ENCODE assay signal across 10 cellular contexts in genomic region chr18:75854174-75854573, GRCh38.
A peak's percentile ranks its signal among the peaks of the same experiment; 100 is the strongest.
DNase-seq lines count a peak whose midpoint lies in the region; ATAC-seq and TF ChIP-seq lines count a peak whose summit lies in the region.
"Had no signal": no experiment of that assay in that cellular context is flagged by ENCODE, and none has a peak within 500 bp of the region (broad histone marks: within the 10 kb centered on the region; RNA-seq: fewer than 3 reads in every experiment).

No MANE protein-coding gene starts in this region.

- H3K4me3 Mint-ChIP-seq in stimulated activated naive CD8-positive, alpha-beta T cell treated with anti-CD3 and anti-CD28 coated beads, Interleukin-15, amount 100 ng/mL, for 72 hours: no peak overlapping the region
- H3K4me3 Mint-ChIP-seq in endodermal cell: no peak overlapping the region
- H3K4me3 Mint-ChIP-seq: activated naive CD8-positive, alpha-beta T cell treated with anti-CD3 and anti-CD28 coated beads, Interleukin-2, amount 10 ng/mL, durations not matched to agents 7 days and 5 days had no signal

- no peak for TF ChIP-seq POLR2A in NB4 (IDR thresholded peaks at IDR 0.05; ENCODE audit: extremely low read depth, insufficient read length)

- no peak overlapping the region for H3K4me3 ChIP-seq in NB4 (ENCODE audit: low read depth, low read length)
- H3K4me3 ChIP-seq in endodermal cell (ENCODE audit: low read length): no peak overlapping the region
- no peak overlapping the region for H3K4me3 ChIP-seq in upper lobe of right lung

- no peaks in the 10 kb centered on the region for H3K27me3 ChIP-seq in endodermal cell (ENCODE audit: control insufficient read depth, insufficient read depth, low read length, poor library complexity, severe bottlenecking)
- H3K27me3 ChIP-seq in upper lobe of right lung: no peaks in the 10 kb centered on the region

- TF ChIP-seq CTCF in NB4 (IDR thresholded peaks at IDR 0.05; ENCODE audit: low read depth, low read length) (peak; percentile 84), endodermal cell (conservative IDR thresholded peaks at IDR 0.05) (peak; percentile 81), upper lobe of right lung (IDR thresholded peaks at IDR 0.05) (peak; percentile 30)

- H3K36me3 ChIP-seq in endodermal cell (ENCODE audit: control insufficient read depth, insufficient read depth, low read length) (no peaks in the 10 kb centered on the region), upper lobe of right lung (no peaks in the 10 kb centered on the region)

- H3K36me3 Mint-ChIP-seq in endodermal cell (ENCODE audit: low read depth): no peaks in the 10 kb centered on the region
- H3K36me3 Mint-ChIP-seq: activated naive CD8-positive, alpha-beta T cell treated with anti-CD3 and anti-CD28 coated beads, Interleukin-2, amount 10 ng/mL, durations not matched to agents 7 days and 5 days had no signal

- 82 to 86% methylated on average over 3 to 4 of the region's 4 CpGs for WGBS in endodermal cell (ENCODE audit: insufficient coverage in 1 of 2, insufficient read length in 1 of 2), 2 experiments

- H3K27me3 Mint-ChIP-seq in stimulated activated naive CD8-positive, alpha-beta T cell treated with anti-CD3 and anti-CD28 coated beads, Interleukin-15, amount 100 ng/mL, for 72 hours: no peaks in the 10 kb centered on the region
- H3K27me3 Mint-ChIP-seq in endodermal cell (ENCODE audit: insufficient read depth): no peaks in the 10 kb centered on the region

- no peaks in the 10 kb centered on the region for H3K9me3 Mint-ChIP-seq in stimulated activated naive CD8-positive, alpha-beta T cell treated with anti-CD3 and anti-CD28 coated beads, Interleukin-15, amount 100 ng/mL, for 72 hours
- H3K9me3 Mint-ChIP-seq in endodermal cell: peaks cover 3% of the 10 kb centered on the region
- H3K9me3 Mint-ChIP-seq: activated naive CD8-positive, alpha-beta T cell treated with anti-CD3 and anti-CD28 coated beads, Interleukin-2, amount 10 ng/mL, durations not matched to agents 7 days and 5 days had no signal

- no peaks in the 10 kb centered on the region for H3K4me1 Mint-ChIP-seq in stimulated activated naive CD8-positive, alpha-beta T cell treated with anti-CD3 and anti-CD28 coated beads, Interleukin-15, amount 100 ng/mL, for 72 hours
- no peaks in the 10 kb centered on the region for H3K4me1 Mint-ChIP-seq in endodermal cell
- H3K4me1 Mint-ChIP-seq: activated naive CD8-positive, alpha-beta T cell treated with anti-CD3 and anti-CD28 coated beads, Interleukin-2, amount 10 ng/mL, durations not matched to agents 7 days and 5 days had no signal

- H3K4me1 ChIP-seq in endodermal cell (ENCODE audit: control insufficient read depth, insufficient read depth, low read length) (no peaks in the 10 kb centered on the region), upper lobe of right lung (no peaks in the 10 kb centered on the region)

- H3K27ac Mint-ChIP-seq in stimulated activated naive CD8-positive, alpha-beta T cell treated with anti-CD3 and anti-CD28 coated beads, Interleukin-15, amount 100 ng/mL, for 72 hours: no peak overlapping the region
- no peak overlapping the region for H3K27ac Mint-ChIP-seq in endodermal cell
- H3K27ac Mint-ChIP-seq: activated naive CD8-positive, alpha-beta T cell treated with anti-CD3 and anti-CD28 coated beads, Interleukin-2, amount 10 ng/mL, durations not matched to agents 7 days and 5 days had no signal

- no peaks in the 10 kb centered on the region for H3K9me3 ChIP-seq in endodermal cell (ENCODE audit: control insufficient read depth, low read length)
- H3K9me3 ChIP-seq in upper lobe of right lung: no peaks in the 10 kb centered on the region

- H3K27ac ChIP-seq in endodermal cell (ENCODE audit: low read depth, low read length): no peak overlapping the region
- no peak overlapping the region for H3K27ac ChIP-seq in upper lobe of right lung

- H3K9ac ChIP-seq in endodermal cell (ENCODE audit: extremely low read depth, low read length, poor library complexity, severe bottlenecking): no peak overlapping the region

- intact Hi-C loops in upper lobe of right lung (cut with DNase I): no loop called here

- ATAC-seq in stimulated activated naive CD8-positive, alpha-beta T cell treated with anti-CD3 and anti-CD28 coated beads, Interleukin-15, Interleukin-2, amounts not matched to agents 100 U/mL and 50 U/mL, for 24 hours: no peak
- no peak for ATAC-seq in stimulated activated naive CD8-positive, alpha-beta T cell treated with anti-CD3 and anti-CD28 coated beads, Interleukin-15, amount 100 ng/mL, for 72 hours
- no peak for ATAC-seq in upper lobe of right lung
- ATAC-seq in GM19467 (IDR thresholded peaks at IDR 0.05; ENCODE audit: unreplicated experiment): no peak
- no peak for ATAC-seq in GM19397 (IDR thresholded peaks at IDR 0.05; ENCODE audit: unreplicated experiment)

- DNase-seq in stimulated activated naive CD8-positive, alpha-beta T cell treated with anti-CD3 and anti-CD28 coated beads, Interleukin-15, Interleukin-2, amounts not matched to agents 100 U/mL and 50 U/mL, for 24 hours: peak; percentile 19
- no peak for DNase-seq in stimulated activated naive CD8-positive, alpha-beta T cell treated with anti-CD3 and anti-CD28 coated beads, Interleukin-15, amount 100 ng/mL, for 72 hours
- peak; percentile 41 for DNase-seq in NB4 (ENCODE audit: low read depth)
- DNase-seq in endodermal cell: peak; percentile 80
- no peak for DNase-seq in upper lobe of right lung
- no peak for DNase-seq in germinal center (ENCODE audit: low spot score)
- DNase-seq: activated naive CD8-positive, alpha-beta T cell treated with anti-CD3 and anti-CD28 coated beads, Interleukin-2, amount 10 ng/mL, durations not matched to agents 7 days and 5 days; SW 1271 had no signal

Comparison
In these comparisons a context has a peak if more than half of its experiments do, and no peak if none do; other contexts are left out.
1. DNase-seq: peak in stimulated activated naive CD8-positive, alpha-beta T cell treated with anti-CD3 and anti-CD28 coated beads, Interleukin-15, Interleukin-2, amounts not matched to agents 100 U/mL and 50 U/mL, for 24 hours (single experiment), NB4 (single experiment) and endodermal cell (single experiment); none in stimulated activated naive CD8-positive, alpha-beta T cell treated with anti-CD3 and anti-CD28 coated beads, Interleukin-15, amount 100 ng/mL, for 72 hours (0 of 2), upper lobe of right lung (single experiment) and germinal center (single experiment).
2. CTCF ChIP-seq: peak in every context shown above with its lines; median percentile 84 in NB4; 81 in endodermal cell; 30 in upper lobe of right lung.